ENCODE assay signal across 8 cellular contexts in genomic region chr1:156860113-156860638, GRCh38. TPM values are rescaled to one million over a fixed set of nuclear protein-coding genes. Genes with fewer than 3 reads are reported as not detected.
DNase-seq lines count a peak whose midpoint lies in the region; ATAC-seq and TF ChIP-seq lines count a peak whose summit lies in the region.

No MANE protein-coding gene starts in this region.

- H3K27ac ChIP-seq in VCaP = no peak overlapping the region

- H3K27me3 ChIP-seq in kidney epithelial cell (ENCODE audit: control insufficient read depth, insufficient read depth, low read length) = peaks cover 81% of the 10 kb centered on the region

- peak; percentile 39 for DNase-seq in M059J (ENCODE audit: low read depth)
- DNase-seq in cardiac fibroblast (ENCODE audit: low read depth in 2 of 2) = peak; percentile 45 to 59
- DNase-seq in kidney epithelial cell (ENCODE audit: low read depth) = no peak
- DNase-seq in stimulated activated CD4-positive, alpha-beta T cell treated with anti-CD3 and anti-CD28 coated beads, Interleukin-1b, Interleukin-23, amount 100 ng/mL, for 48 hours = peak; percentile 33

- TF ChIP-seq CTCF in VCaP (conservative IDR thresholded peaks at IDR 0.05) = peak; percentile 93
- peak; percentile 81 for TF ChIP-seq CTCF in cardiac fibroblast (IDR thresholded peaks at IDR 0.05; ENCODE audit: low read depth, low read length)
- TF ChIP-seq CTCF in kidney epithelial cell (IDR thresholded peaks at IDR 0.05; ENCODE audit: insufficient read depth, low read length, poor library complexity, severe bottlenecking) = peak; percentile 81

- H3K4me3 ChIP-seq in GM08714 (ENCODE audit: low read length) (peak overlapping the region; percentile 11; the same call in 1 of the 2 replicates), cardiac fibroblast (replicated peaks in 1 of 2; ENCODE audit: low read depth in 2 of 2, low read length in 2 of 2) (peak overlapping the region; percentile 24 to 35), kidney epithelial cell (ENCODE audit: low read depth, low read length) (no peak overlapping the region)

- ATAC-seq in HG02571 (IDR thresholded peaks at IDR 0.05; ENCODE audit: unreplicated experiment) (no peak), HG03571 (IDR thresholded peaks at IDR 0.05; ENCODE audit: unreplicated experiment) (no peak)

- H3K36me3 ChIP-seq in kidney epithelial cell (ENCODE audit: control insufficient read depth, insufficient read depth, low read length) = no peaks in the 10 kb centered on the region

RNA-seq across cellular contexts. Expression of gene NTRK1, which starts 0.5 kb away (rescaled TPM):
- total RNA-seq in M059J (2014; rRNA removed; shearing (Covaris generic)) = not detected in 2 replicates
- total RNA-seq in kidney epithelial cell = not detected in 2 replicates

RNA-seq across cellular contexts. Expression of gene INSRR, which starts 1.3 kb away (rescaled TPM):
- not detected in 2 replicates for total RNA-seq in M059J (2014; rRNA removed; shearing (Covaris generic))
- not detected in 2 replicates for total RNA-seq in kidney epithelial cell

RNA-seq across cellular contexts. Expression of gene PEAR1, which starts 33.3 kb away (rescaled TPM):
- total RNA-seq in M059J (2014; rRNA removed; shearing (Covaris generic)) = 0.32 and 0.34 TPM in 2 replicates
- 10.3 and 17.1 TPM in 2 replicates for total RNA-seq in kidney epithelial cell

RNA-seq across cellular contexts. Expression of gene SH2D2A, which starts 43.5 kb away (rescaled TPM):
- 0.71 TPM in 1 of 2 replicates, not detected in the other for total RNA-seq in M059J (2014; rRNA removed; shearing (Covaris generic))
- 2.3 and 4.9 TPM in 2 replicates for total RNA-seq in kidney epithelial cell
